Comparison of ENCODE assay signal across 30 cellular contexts in genomic region chr2:70670202-70670601, GRCh38.
"Had no signal": no experiment of that assay in that cellular context is flagged by ENCODE, and none has a peak within 500 bp of the region (broad histone marks: within the 10 kb centered on the region; RNA-seq: fewer than 3 reads in every experiment).

No MANE protein-coding gene starts in this region.

- DNase-seq: activated CD4-positive, alpha-beta memory T cell treated with anti-CD3 and anti-CD28 coated beads, Interleukin-2, amount 10 ng/mL, durations not matched to agents 7 days and 5 days; activated CD4-positive, alpha-beta T cell treated with anti-CD3 and anti-CD28 coated beads for 1 hour; activated CD4-positive, alpha-beta T cell treated with anti-CD3 and anti-CD28 coated beads for 48 hours; activated CD4-positive, CD25-positive, alpha-beta regulatory T cell; activated effector memory CD4-positive, alpha-beta T cell treated with anti-CD3 and anti-CD28 coated beads, Interleukin-2, amount 50 U/mL, for 16 hours; activated naive CD4-positive, alpha-beta T cell; activated naive CD4-positive, alpha-beta T cell treated with anti-CD3 and anti-CD28 coated beads, Interleukin-2, amount 50 U/mL, for 16 hours; activated naive CD8-positive, alpha-beta T cell treated with anti-CD3 and anti-CD28 coated beads for 36 hours; activated T-cell treated with anti-CD3 and anti-CD28 coated beads, Interleukin-2, amount 50 U/mL, for 48 hours; amniotic stem cell; aorta; brain microvascular endothelial cell; central memory CD4-positive, alpha-beta T cell; MM.1S; MV-4-11; NCI-H1092; NCI-H1436 treated with DMSO at 0.1 percent for 48 hours; NCI-H1694 treated with DMSO at 0.1 percent for 48 hours; NCI-H2029; NCI-H345; NCI-H524 treated with DMSO at 0.1 percent for 48 hours; NK-92 treated with Interleukin-12 subunit alpha and Interleukin-12 subunit beta, amount 100 ng/mL, for 24 hours; PC-3; Peyer's patch; SIG-M5; T1000; WERI-Rb-1 had no signal

- H3K36me3 ChIP-seq: brain microvascular endothelial cell, Peyer's patch had no signal

- ATAC-seq: PC-3, Right ventricle myocardium inferior had no signal

- H3K27ac Mint-ChIP-seq: activated CD4-positive, alpha-beta memory T cell treated with anti-CD3 and anti-CD28 coated beads, Interleukin-2, amount 10 ng/mL, durations not matched to agents 7 days and 5 days; activated naive CD8-positive, alpha-beta T cell treated with anti-CD3 and anti-CD28 coated beads for 36 hours had no signal

- H3K9me3 ChIP-seq: Peyer's patch had no signal

- H3K27me3 ChIP-seq: brain microvascular endothelial cell, Peyer's patch had no signal

- H3K4me3 ChIP-seq: Peyer's patch had no signal

- H3K4me1 ChIP-seq: Peyer's patch had no signal

- H3K9me3 Mint-ChIP-seq: activated CD4-positive, alpha-beta memory T cell treated with anti-CD3 and anti-CD28 coated beads, Interleukin-2, amount 10 ng/mL, durations not matched to agents 7 days and 5 days; activated naive CD8-positive, alpha-beta T cell treated with anti-CD3 and anti-CD28 coated beads for 36 hours had no signal

- H3K4me1 Mint-ChIP-seq: activated CD4-positive, alpha-beta memory T cell treated with anti-CD3 and anti-CD28 coated beads, Interleukin-2, amount 10 ng/mL, durations not matched to agents 7 days and 5 days; activated naive CD8-positive, alpha-beta T cell treated with anti-CD3 and anti-CD28 coated beads for 36 hours had no signal

- H3K27ac ChIP-seq: brain microvascular endothelial cell, KMS-11, Peyer's patch, RWPE1, WERI-Rb-1 had no signal

- H3K4me3 Mint-ChIP-seq: activated CD4-positive, alpha-beta memory T cell treated with anti-CD3 and anti-CD28 coated beads, Interleukin-2, amount 10 ng/mL, durations not matched to agents 7 days and 5 days; activated naive CD8-positive, alpha-beta T cell treated with anti-CD3 and anti-CD28 coated beads for 36 hours had no signal

- H3K27me3 Mint-ChIP-seq: activated CD4-positive, alpha-beta memory T cell treated with anti-CD3 and anti-CD28 coated beads, Interleukin-2, amount 10 ng/mL, durations not matched to agents 7 days and 5 days; activated naive CD8-positive, alpha-beta T cell treated with anti-CD3 and anti-CD28 coated beads for 36 hours had no signal
